Comparison of ENCODE assay signal across 16 cellular contexts in the genomic region with DNA sequence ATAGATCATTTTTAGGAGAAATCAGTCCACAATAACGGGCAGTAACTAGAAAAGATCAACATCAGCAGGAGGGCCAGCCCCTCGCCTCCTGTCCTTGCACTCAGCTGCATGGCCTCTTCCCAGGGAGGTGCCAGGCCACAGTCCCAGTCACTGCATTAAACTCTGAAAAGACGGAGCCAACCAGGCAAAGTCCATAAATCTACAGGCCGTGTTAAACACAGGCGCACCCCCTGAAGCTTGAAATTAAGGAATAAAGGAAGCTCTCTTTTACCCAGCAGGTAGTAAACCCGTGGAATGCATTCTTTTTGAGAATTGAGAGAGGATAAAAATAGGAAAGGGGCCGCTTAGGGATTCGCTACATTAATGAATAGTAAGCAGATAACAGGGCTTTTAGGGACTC. TPM values are rescaled to one million over a fixed set of nuclear protein-coding genes. Genes with fewer than 3 reads are reported as not detected.
DNase-seq lines count a peak whose midpoint lies in the region; ATAC-seq and TF ChIP-seq lines count a peak whose summit lies in the region.
"Had no signal": no experiment of that assay in that cellular context is flagged by ENCODE, and none has a peak within 500 bp of the region (broad histone marks: within the 10 kb centered on the region; RNA-seq: fewer than 3 reads in every experiment).

No MANE protein-coding gene starts in this region.

- in situ Hi-C loops in HAP-1 (cut with MboI; ENCODE audit: low sequenced_read_pairs) (no loop called here), ACHN (cut with HindIII; ENCODE audit: low pct_ligation_motif_present, low pct_unique_long_range_greater_than_20kb, low sequenced_read_pairs) (no loop called here)

- ATAC-seq in HG02759 (IDR thresholded peaks at IDR 0.05; ENCODE audit: unreplicated experiment), result no peak
- ATAC-seq: pancreas had no signal

- no peak for TF ChIP-seq CTCF in WERI-Rb-1 (IDR thresholded peaks at IDR 0.05; ENCODE audit: low read depth, low read length)
- TF ChIP-seq CTCF in sigmoid colon (IDR thresholded peaks at IDR 0.05), result no peak

- H3K4me3 ChIP-seq in HAP-1 (no peak overlapping the region), WERI-Rb-1 (ENCODE audit: low read depth, low read length) (no peak overlapping the region), iPS-20b (ENCODE audit: low read length) (peak overlapping the region; percentile 57), sigmoid colon (no peak overlapping the region)
- H3K4me3 ChIP-seq: pancreas had no signal

- H3K27me3 ChIP-seq in HAP-1 (ENCODE audit: low read depth) (no peaks in the 10 kb centered on the region), WERI-Rb-1 (ENCODE audit: insufficient read depth, low read depth, severe bottlenecking) (no peaks in the 10 kb centered on the region), iPS-20b (ENCODE audit: insufficient read depth, low read length) (no peaks in the 10 kb centered on the region), sigmoid colon (no peaks in the 10 kb centered on the region)
- H3K27me3 ChIP-seq: pancreas had no signal

- H3K36me3 ChIP-seq in HAP-1 (replicated peaks) (no peaks in the 10 kb centered on the region), WERI-Rb-1 (no peaks in the 10 kb centered on the region), iPS-20b (ENCODE audit: insufficient read depth, low read depth, low read length) (no peaks in the 10 kb centered on the region), sigmoid colon (peaks cover 0 to 14% (median 2%) of the 10 kb centered on the region in 4 donors)

- H3K4me1 ChIP-seq in HAP-1, result peaks cover 21% of the 10 kb centered on the region
- peaks cover 37% of the 10 kb centered on the region for H3K4me1 ChIP-seq in iPS-20b (ENCODE audit: insufficient read depth, low read length)
- H3K4me1 ChIP-seq in sigmoid colon, result peaks cover 0 to 63% (median 53%) of the 10 kb centered on the region in 4 donors

- intact Hi-C loops in sigmoid colon (cut with DNase I), result no loop called here

- H3K9me3 ChIP-seq in HAP-1 (no peaks in the 10 kb centered on the region), WERI-Rb-1 (ENCODE audit: severe bottlenecking) (no peaks in the 10 kb centered on the region), iPS-20b (ENCODE audit: insufficient read depth, low read depth, low read length) (peaks cover under 1% of the 10 kb centered on the region; the same call in 1 of the 2 replicates), sigmoid colon (no peaks in the 10 kb centered on the region)
- H3K9me3 ChIP-seq: pancreas had no signal

- H3K27ac ChIP-seq in WERI-Rb-1, result peak overlapping the region; percentile 85
- H3K27ac ChIP-seq in iPS-20b (ENCODE audit: low read length), result no peak overlapping the region
- H3K27ac ChIP-seq in sigmoid colon, result peak overlapping the region; percentile 18 to 81 (median 63)
- H3K27ac ChIP-seq: epithelial cell of prostate, pancreas had no signal

- H3K9ac ChIP-seq in iPS-20b (ENCODE audit: low read depth, low read length), result peak overlapping the region; percentile 50; the same call in 1 of the 2 replicates

- no peak for TF ChIP-seq EP300 in sigmoid colon (IDR thresholded peaks at IDR 0.05)

- WGBS in sigmoid colon, 2 donors, result 89% methylated on average over 8 of the region's 8 CpGs

- no peak for TF ChIP-seq POLR2A in sigmoid colon (IDR thresholded peaks at IDR 0.05)

- DNase-seq in HAP-1 (ENCODE audit: low spot score in 2 of 2) (peak; percentile 75 to 82), WERI-Rb-1 (no peak), sigmoid colon (no peak), SW 1271 (lab: John Stamatoyannopoulos, UW) (no peak), ACHN (no peak), NCI-H187 treated with DMSO at 0.1 percent for 48 hours (lab: John Stamatoyannopoulos, UW) (no peak)
- DNase-seq: activated naive CD4-positive, alpha-beta T cell treated with anti-CD3 and anti-CD28 coated beads for 36 hours; AML-193; cerebellar nuclear complex; hippocampal formation; NCI-H345; pancreas; stimulated activated CD4-positive, alpha-beta T cell treated with anti-CD3 and anti-CD28 coated beads, Interleukin-15, amount 100 ng/mL, for 24 hours had no signal

RNA-seq across cellular contexts. Expression of a gene that starts 18.4 kb away (rescaled TPM):
- 10 to 100 TPM; 21.6 to 34.3 (median 25.0) TPM for total RNA-seq in sigmoid colon
- 10 to 100 TPM in 1 of 3 donors, 1 to 10 TPM in 2; 2.8 to 25.9 (median 3.0) TPM for polyA plus RNA-seq in sigmoid colon

RNA-seq across cellular contexts. Expression of a gene that starts 39.7 kb away (rescaled TPM):
- total RNA-seq in sigmoid colon, result 10 to 100 TPM; 17.4 to 34.3 (median 24.1) TPM
- polyA plus RNA-seq in sigmoid colon, result 10 to 100 TPM; 25.7 to 31.2 (median 26.4) TPM

Comparison
In these comparisons a context has a peak if more than half of its experiments do, and no peak if none do; other contexts are left out.
1. DNase-seq: peak in HAP-1 (2 of 2); none in WERI-Rb-1 (single experiment), sigmoid colon (single experiment), SW 1271 (0 of 2), ACHN (single experiment) and NCI-H187 treated with DMSO at 0.1 percent for 48 hours (single experiment).